10 cellular contexts compared by ENCODE assay signal in genomic region chr2:233063269-233063975, GRCh38. TPM values are rescaled to one million over a fixed set of nuclear protein-coding genes. Genes with fewer than 3 reads are reported as not detected.
A peak's percentile ranks its signal among the peaks of the same experiment; 100 is the strongest.
DNase-seq lines count a peak whose midpoint lies in the region; ATAC-seq and TF ChIP-seq lines count a peak whose summit lies in the region.
"Had no signal": no experiment of that assay in that cellular context is flagged by ENCODE, and none has a peak within 500 bp of the region (broad histone marks: within the 10 kb centered on the region; RNA-seq: fewer than 3 reads in every experiment).

No MANE protein-coding gene starts in this region.

- no peaks in the 10 kb centered on the region for H3K36me3 ChIP-seq in prostate gland

- WGBS in prostate gland = 73% methylated on average over 13 of the region's 13 CpGs

- DNase-seq in DMS 273 (lab: John Stamatoyannopoulos, UW; ENCODE audit: unreplicated experiment) = peak; percentile 11
- DNase-seq in DMS 273 treated with DMSO at 0.1 percent for 48 hours (lab: John Stamatoyannopoulos, UW) = no peak
- peak; percentile 37 for DNase-seq in NB4 (ENCODE audit: low read depth)
- peak; percentile 71 for DNase-seq in iPS-NIHi7 (ENCODE audit: extremely low spot score)
- no peak for DNase-seq in NCI-H2196 (lab: John Stamatoyannopoulos, UW; ENCODE audit: unreplicated experiment)
- no peak for DNase-seq in prostate gland (ENCODE audit: low spot score)
- no peak for DNase-seq in GM19240 (ENCODE audit: insufficient read length, low spot score)

- H3K27ac ChIP-seq in prostate gland = no peak overlapping the region
- H3K27ac ChIP-seq: 22Rv1 had no signal

- no peaks in the 10 kb centered on the region for H3K9me3 ChIP-seq in prostate gland

- no peaks in the 10 kb centered on the region for H3K27me3 ChIP-seq in prostate gland (replicated peaks; ENCODE audit: insufficient read depth)

- H3K4me1 ChIP-seq in prostate gland (replicated peaks) = no peaks in the 10 kb centered on the region

- TF ChIP-seq POLR2A in NB4 (IDR thresholded peaks at IDR 0.05; ENCODE audit: extremely low read depth, insufficient read length) (no peak), prostate gland (IDR thresholded peaks at IDR 0.05) (no peak)

- peak overlapping the region; percentile 100 for H3K4me3 ChIP-seq in NB4 (ENCODE audit: low read depth, low read length)
- no peak overlapping the region for H3K4me3 ChIP-seq in prostate gland

- intact Hi-C loops in prostate gland (cut with DNase I) = no loop called here

- ATAC-seq in GM21619 (IDR thresholded peaks at IDR 0.05; ENCODE audit: unreplicated experiment) = peak; percentile 41

- TF ChIP-seq CTCF in NB4 (IDR thresholded peaks at IDR 0.05; ENCODE audit: low read depth, low read length) = peak; percentile 15
- no peak for TF ChIP-seq CTCF in prostate gland (IDR thresholded peaks at IDR 0.05)

RNA-seq across cellular contexts. Expression of gene INPP5D, which starts 3.3 kb away (rescaled TPM):
- 10 to 100 TPM; 11.4 to 18.8 TPM for total RNA-seq in prostate gland

RNA-seq across cellular contexts. Expression of gene NEU2, which starts 30.9 kb away (rescaled TPM):
- not detected for total RNA-seq in prostate gland
- total RNA-seq: kidney epithelial cell had no signal

RNA-seq across cellular contexts. Expression of gene NGEF, which starts 50.4 kb away (rescaled TPM):
- 10 to 100 TPM in 1 of 2 donors, 1 to 10 TPM in 1; 2.0 to 19.0 TPM for total RNA-seq in prostate gland

Comparison
In these comparisons a context has a peak if more than half of its experiments do, and no peak if none do; other contexts are left out.
1. DNase-seq: peak in DMS 273 (single experiment), NB4 (single experiment) and iPS-NIHi7 (single experiment); none in DMS 273 treated with DMSO at 0.1 percent for 48 hours (single experiment), NCI-H2196 (single experiment), prostate gland (single experiment) and GM19240 (single experiment).